ENCODE assay signal across 1 cellular context in genomic region chr2:102046135-102046901, GRCh38.
TF ChIP-seq lines count a peak whose summit lies in the region.

No MANE protein-coding gene starts in this region.

TF ChIP-seq in PFSK-1, 5 proteins besides CTCF, POLR2A, EP300 and RAD21 (continued from another document):
- TF ChIP-seq TAF1 (IDR thresholded peaks at IDR 0.05; ENCODE audit: borderline replicate concordance, insufficient read depth, low read length): no peak
- peak; percentile 81; the same call in 1 of the 2 replicates for TF ChIP-seq SIN3A (IDR thresholded peaks at IDR 0.05; ENCODE audit: borderline replicate concordance, insufficient read depth, low read length)
TF ChIP-seq in PFSK-1: peak in this region for 3.
